29 cellular contexts compared by ENCODE assay signal in the genomic region with DNA sequence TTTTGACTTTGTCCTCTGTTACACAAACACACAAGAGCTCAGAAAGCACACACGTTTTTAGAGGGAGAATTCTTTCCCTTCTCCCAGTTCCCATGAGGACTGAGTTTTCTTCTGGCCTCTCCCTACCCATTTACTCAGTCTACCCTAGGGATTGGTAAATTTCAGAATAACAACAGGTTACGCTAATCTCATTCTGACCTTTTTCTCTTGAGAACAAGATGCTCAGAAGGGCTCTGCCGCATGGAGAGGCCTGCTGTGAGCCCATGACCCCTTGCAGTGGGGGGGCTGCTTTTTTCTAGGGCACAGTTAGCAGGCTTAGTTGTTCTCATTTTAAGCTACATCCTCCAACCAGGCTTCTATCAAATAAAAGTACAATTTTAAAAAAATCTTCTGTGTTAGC.
"Had no signal": no experiment of that assay in that cellular context is flagged by ENCODE, and none has a peak within 500 bp of the region (broad histone marks: within the 10 kb centered on the region; RNA-seq: fewer than 3 reads in every experiment).

No MANE protein-coding gene starts in this region.

- H3K9me3 Mint-ChIP-seq: activated CD4-positive, alpha-beta memory T cell treated with anti-CD3 and anti-CD28 coated beads, Interleukin-2, amount 10 ng/mL, durations not matched to agents 7 days and 5 days; activated CD4-positive, alpha-beta T cell treated with anti-CD3 and anti-CD28 coated beads, Interleukin-2, amount 10 ng/mL, durations not matched to agents 7 days and 5 days; activated naive CD4-positive, alpha-beta T cell treated with anti-CD3 and anti-CD28 coated beads for 36 hours; activated T-helper 17 cell treated with anti-CD3 and anti-CD28 coated beads, Interleukin-2, amount 50 U/mL, for 72 hours had no signal

- ATAC-seq: activated T-helper 17 cell treated with anti-CD3 and anti-CD28 coated beads, Interleukin-2, amount 50 U/mL, for 72 hours; PC-3; T-helper 17 cell had no signal

- H3K27ac Mint-ChIP-seq: activated CD4-positive, alpha-beta memory T cell treated with anti-CD3 and anti-CD28 coated beads, Interleukin-2, amount 10 ng/mL, durations not matched to agents 7 days and 5 days; activated CD4-positive, alpha-beta T cell treated with anti-CD3 and anti-CD28 coated beads, Interleukin-2, amount 10 ng/mL, durations not matched to agents 7 days and 5 days; activated naive CD4-positive, alpha-beta T cell treated with anti-CD3 and anti-CD28 coated beads for 36 hours; activated naive CD8-positive, alpha-beta T cell; activated T-helper 17 cell treated with anti-CD3 and anti-CD28 coated beads, Interleukin-2, amount 50 U/mL, for 72 hours; brain; T-helper 17 cell had no signal

- H3K4me1 Mint-ChIP-seq: brain had no signal

- FAIRE-seq: astrocyte, colon, TTC549 had no signal

- H3K27me3 Mint-ChIP-seq: T-helper 17 cell had no signal

- H3K27me3 ChIP-seq: cardiac muscle cell, MG63 had no signal

- H3K36me3 ChIP-seq: cardiac muscle cell, MG63 had no signal

- DNase-seq: activated CD4-positive, alpha-beta memory T cell treated with anti-CD3 and anti-CD28 coated beads, Interleukin-2, amount 10 ng/mL, durations not matched to agents 7 days and 5 days; activated CD4-positive, alpha-beta T cell treated with anti-CD3 and anti-CD28 coated beads, Interleukin-2, amount 10 ng/mL, durations not matched to agents 7 days and 5 days; activated CD4-positive, CD25-positive, alpha-beta regulatory T cell; activated gamma-delta T cell; activated naive CD4-positive, alpha-beta T cell treated with anti-CD3 and anti-CD28 coated beads for 36 hours; activated T-cell treated with anti-CD3 and anti-CD28 coated beads for 4 hours; activated T-cell treated with anti-CD3 and anti-CD28 coated beads, Interleukin-2, amount 50 U/mL, for 48 hours; amygdala; MG63; MV-4-11; NCI-H1092 treated with DMSO at 0.1 percent for 48 hours; NCI-H1417 treated with DMSO at 0.1 percent for 48 hours; NCI-H1694; NCI-H2029; NCI-H2107; NCI-H345; NCI-H510A treated with DMSO at 0.1 percent for 48 hours; NCI-H69; PC-3; SHP77 treated with DMSO at 0.1 percent for 48 hours; T-helper 17 cell; T-helper 9 cell had no signal

- H3K27ac ChIP-seq: cardiac muscle cell had no signal

- H3K4me3 Mint-ChIP-seq: activated CD4-positive, alpha-beta memory T cell treated with anti-CD3 and anti-CD28 coated beads, Interleukin-2, amount 10 ng/mL, durations not matched to agents 7 days and 5 days; activated CD4-positive, alpha-beta T cell treated with anti-CD3 and anti-CD28 coated beads, Interleukin-2, amount 10 ng/mL, durations not matched to agents 7 days and 5 days; activated naive CD4-positive, alpha-beta T cell treated with anti-CD3 and anti-CD28 coated beads for 36 hours; activated naive CD8-positive, alpha-beta T cell; activated T-helper 17 cell treated with anti-CD3 and anti-CD28 coated beads, Interleukin-2, amount 50 U/mL, for 72 hours; brain; T-helper 17 cell had no signal

- H3K4me3 ChIP-seq: cardiac muscle cell, MG63 had no signal
